In the genomic region with DNA sequence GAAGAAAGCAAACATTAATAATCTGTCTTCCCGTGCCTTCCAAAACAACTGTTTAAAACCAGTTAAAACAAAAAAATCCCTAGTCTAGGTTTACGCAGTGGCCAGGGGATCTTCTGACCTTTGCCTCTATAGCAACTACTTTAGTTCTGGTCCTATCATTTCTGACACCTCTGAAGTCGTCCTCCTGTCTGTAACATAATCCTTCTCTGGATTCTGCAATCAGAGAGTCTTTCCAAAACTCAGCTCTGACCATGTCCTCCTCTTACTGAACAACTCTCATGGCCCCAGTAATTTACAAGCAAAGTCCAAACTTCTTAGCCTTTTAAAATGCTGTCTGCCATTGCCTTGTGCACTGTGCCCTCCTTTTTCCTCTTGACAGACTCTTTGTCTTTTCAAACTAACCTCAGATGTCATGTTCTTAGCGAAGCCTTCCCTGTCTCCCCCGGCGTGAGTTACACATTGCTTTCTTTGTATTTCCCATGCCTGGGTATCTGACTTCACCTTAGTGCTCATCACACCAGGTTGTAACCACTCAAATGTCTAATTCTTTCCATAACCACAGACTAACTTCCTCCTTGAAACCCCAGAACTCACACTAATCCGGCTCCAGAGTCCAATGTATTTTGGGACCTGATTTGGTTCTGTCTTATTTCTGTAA, we compare ENCODE assay signal across 17 cellular contexts.
DNase-seq lines count a peak whose midpoint lies in the region; ATAC-seq and TF ChIP-seq lines count a peak whose summit lies in the region.
"Had no signal": no experiment of that assay in that cellular context is flagged by ENCODE, and none has a peak within 500 bp of the region (broad histone marks: within the 10 kb centered on the region; RNA-seq: fewer than 3 reads in every experiment).

No MANE protein-coding gene starts in this region.

- H3K4me3 Mint-ChIP-seq in T-helper 2 cell treated with Interferon-gamma antibody and Interleukin-4, amounts not matched to agents 5 μg/mL and 100 μg/mL, for 36 hours = peak overlapping the region; percentile 10
- peak overlapping the region in 7 of 8 donors; percentile 4 to 77 (median 59) for H3K4me3 Mint-ChIP-seq in CD4-positive, alpha-beta memory T cell
- no peak overlapping the region for H3K4me3 Mint-ChIP-seq in osteocyte (ENCODE audit: unreplicated experiment)
- H3K4me3 Mint-ChIP-seq: natural killer cell treated with Interleukin-12 subunit alpha and Interleukin-12 subunit beta and Interleukin-15 and Interleukin-18, amount 100 ng/mL, for 72 hours had no signal

- intact Hi-C loops in CD4-positive, alpha-beta memory T cell (cut with micrococcal nuclease) = loop anchor here (1.0 kb wide), 1 partner anchor 9 kb away; no protein-coding TSS in a partner anchor

- peaks cover 32% of the 10 kb centered on the region for H3K27me3 Mint-ChIP-seq in T-helper 2 cell treated with Interferon-gamma antibody and Interleukin-4, amounts not matched to agents 5 μg/mL and 100 μg/mL, for 36 hours (ENCODE audit: low read depth)
- peaks cover 0 to 2% of the 10 kb centered on the region in 2 donors for H3K27me3 Mint-ChIP-seq in CD4-positive, alpha-beta memory T cell
- peaks cover 21% of the 10 kb centered on the region for H3K27me3 Mint-ChIP-seq in osteocyte (ENCODE audit: unreplicated experiment)

- no peaks in the 10 kb centered on the region for H3K36me3 Mint-ChIP-seq in T-helper 2 cell treated with Interferon-gamma antibody and Interleukin-4, amounts not matched to agents 5 μg/mL and 100 μg/mL, for 36 hours (ENCODE audit: low read depth)
- H3K36me3 Mint-ChIP-seq in CD4-positive, alpha-beta memory T cell = no peaks in the 10 kb centered on the region
- no peaks in the 10 kb centered on the region for H3K36me3 Mint-ChIP-seq in osteocyte (ENCODE audit: unreplicated experiment)
- H3K36me3 Mint-ChIP-seq: natural killer cell treated with Interleukin-12 subunit alpha and Interleukin-12 subunit beta and Interleukin-15 and Interleukin-18, amount 100 ng/mL, for 72 hours had no signal

- peak overlapping the region; percentile 19 for H3K27ac ChIP-seq in CD4-positive, alpha-beta memory T cell (ENCODE audit: low read depth, low read length)
- H3K27ac ChIP-seq: foreskin keratinocyte, GM23248 had no signal

- no peaks in the 10 kb centered on the region for H3K9me3 Mint-ChIP-seq in T-helper 2 cell treated with Interferon-gamma antibody and Interleukin-4, amounts not matched to agents 5 μg/mL and 100 μg/mL, for 36 hours
- H3K9me3 Mint-ChIP-seq in CD4-positive, alpha-beta memory T cell = peaks cover 0 to 4% (median 0%) of the 10 kb centered on the region in 8 donors
- H3K9me3 Mint-ChIP-seq in osteocyte (ENCODE audit: unreplicated experiment) = no peaks in the 10 kb centered on the region
- H3K9me3 Mint-ChIP-seq: natural killer cell treated with Interleukin-12 subunit alpha and Interleukin-12 subunit beta and Interleukin-15 and Interleukin-18, amount 100 ng/mL, for 72 hours had no signal

- no peaks in the 10 kb centered on the region for H3K27me3 ChIP-seq in CD4-positive, alpha-beta memory T cell (ENCODE audit: insufficient read depth, low read length)

- no peak overlapping the region for H3K4me3 ChIP-seq in CD4-positive, alpha-beta memory T cell (ENCODE audit: low read length in 2 of 2)
- H3K4me3 ChIP-seq: GM23248 had no signal

- TF ChIP-seq CTCF in osteocyte (IDR thresholded peaks at IDR 0.05) = no peak

- peaks cover 33% of the 10 kb centered on the region for H3K4me1 Mint-ChIP-seq in T-helper 2 cell treated with Interferon-gamma antibody and Interleukin-4, amounts not matched to agents 5 μg/mL and 100 μg/mL, for 36 hours (ENCODE audit: low read depth)
- H3K4me1 Mint-ChIP-seq in CD4-positive, alpha-beta memory T cell = peaks cover 41 to 85% (median 64%) of the 10 kb centered on the region in 4 donors
- no peaks in the 10 kb centered on the region for H3K4me1 Mint-ChIP-seq in osteocyte (ENCODE audit: unreplicated experiment)

- peaks cover 77% of the 10 kb centered on the region for H3K4me1 ChIP-seq in CD4-positive, alpha-beta memory T cell (ENCODE audit: insufficient read depth, low read length)
- H3K4me1 ChIP-seq: foreskin keratinocyte had no signal

- CTCF ChIA-PET in CD4-positive, alpha-beta memory T cell (lab: Charles Lee; ENCODE audit: partially characterized antibody) = no interaction called here

- POLR2A ChIA-PET in CD4-positive, alpha-beta memory T cell (lab: Charles Lee; ENCODE audit: partially characterized antibody) = interaction anchor here (1.4 kb wide), 1 partner anchor 11 kb away, joined by 3 read pairs; no protein-coding TSS in a partner anchor

- H3K9me3 ChIP-seq in CD4-positive, alpha-beta memory T cell (ENCODE audit: control insufficient read depth in 1 of 2, low read length in 2 of 2) = no peaks in the 10 kb centered on the region

- no peak for ATAC-seq in HG02884 (IDR thresholded peaks at IDR 0.05; ENCODE audit: unreplicated experiment)
- ATAC-seq: foreskin keratinocyte; natural killer cell treated with Interleukin-12 subunit alpha and Interleukin-12 subunit beta and Interleukin-15 and Interleukin-18, amount 100 ng/mL, for 72 hours had no signal

- DNase-seq in T-helper 2 cell treated with Interferon-gamma antibody and Interleukin-4, amounts not matched to agents 5 μg/mL and 100 μg/mL, for 36 hours (ENCODE audit: low spot score) = peak; percentile 9
- DNase-seq in T-helper 2 cell (no peak), left kidney (ENCODE audit: low read depth, low spot score) (peak; percentile 64), hypothalamus (lab: John Stamatoyannopoulos, UW) (no peak), osteocyte (ENCODE audit: extremely low spot score, unreplicated experiment) (no peak)
- DNase-seq in CD4-positive, alpha-beta memory T cell = no peak
- DNase-seq in activated CD4-positive, alpha-beta T cell treated with anti-CD3 and anti-CD28 coated beads, Interleukin-2, amount 50 U/mL, for 1 hour = peak; percentile 20
- DNase-seq: foreskin keratinocyte; GM23248; mesendoderm; NCI-H1417 treated with DMSO at 0.1 percent for 48 hours; NCI-H2171 treated with DMSO at 0.1 percent for 48 hours; NCI-H526 treated with DMSO at 0.1 percent for 48 hours; SHP77; stimulated activated CD4-positive, alpha-beta T cell treated with anti-CD3 and anti-CD28 coated beads, Interleukin-4, amount 100 ng/mL, for 24 hours had no signal

- no peak overlapping the region for H3K27ac Mint-ChIP-seq in T-helper 2 cell treated with Interferon-gamma antibody and Interleukin-4, amounts not matched to agents 5 μg/mL and 100 μg/mL, for 36 hours
- H3K27ac Mint-ChIP-seq in CD4-positive, alpha-beta memory T cell = peak overlapping the region; percentile 60 to 95 (median 89)
- H3K27ac Mint-ChIP-seq in osteocyte (ENCODE audit: unreplicated experiment) = no peak overlapping the region
- H3K27ac Mint-ChIP-seq: natural killer cell treated with Interleukin-12 subunit alpha and Interleukin-12 subunit beta and Interleukin-15 and Interleukin-18, amount 100 ng/mL, for 72 hours had no signal

- no peaks in the 10 kb centered on the region for H3K36me3 ChIP-seq in CD4-positive, alpha-beta memory T cell (ENCODE audit: insufficient read depth, low read length)

Comparison
In these comparisons a context has a peak if more than half of its experiments do, and no peak if none do; other contexts are left out.
1. DNase-seq: peak in T-helper 2 cell treated with Interferon-gamma antibody and Interleukin-4, amounts not matched to agents 5 μg/mL and 100 μg/mL, for 36 hours (single experiment), activated CD4-positive, alpha-beta T cell treated with anti-CD3 and anti-CD28 coated beads, Interleukin-2, amount 50 U/mL, for 1 hour (single experiment) and left kidney (single experiment); none in T-helper 2 cell (0 of 5), CD4-positive, alpha-beta memory T cell (0 of 5), hypothalamus (0 of 51) and osteocyte (single experiment).
2. H3K27ac Mint-ChIP-seq: peak in CD4-positive, alpha-beta memory T cell (7 of 7); none in T-helper 2 cell treated with Interferon-gamma antibody and Interleukin-4, amounts not matched to agents 5 μg/mL and 100 μg/mL, for 36 hours (single experiment) and osteocyte (single experiment).